ENCODE assay signal across 1 cellular context in genomic region chr11:122097419-122098001, GRCh38.
TF ChIP-seq lines count a peak whose summit lies in the region.

No MANE protein-coding gene starts in this region.

TF ChIP-seq in H1, 55 proteins besides CTCF, POLR2A, EP300 and RAD21:
- no peak for TF ChIP-seq BACH1 (IDR thresholded peaks at IDR 0.05; ENCODE audit: low read length)
- no peak for TF ChIP-seq KDM4A (IDR thresholded peaks at IDR 0.05; ENCODE audit: low read depth, low read length, severe bottlenecking)
- no peak for TF ChIP-seq TEAD4 (IDR thresholded peaks at IDR 0.05; ENCODE audit: low read depth, low read length)
- no peak for TF ChIP-seq POU5F1 (IDR thresholded peaks at IDR 0.05; ENCODE audit: low read depth, low read length)
- no peak for TF ChIP-seq PHF8 (conservative IDR thresholded peaks at IDR 0.05; ENCODE audit: low read depth, low read length)
- no peak for TF ChIP-seq MAX (IDR thresholded peaks at IDR 0.05)
- no peak for TF ChIP-seq CHD7 (IDR thresholded peaks at IDR 0.05; ENCODE audit: insufficient replicate concordance, low read length)
- TF ChIP-seq JUN (IDR thresholded peaks at IDR 0.05; ENCODE audit: low read depth, low read length), result no peak
- no peak for TF ChIP-seq CREB1 (IDR thresholded peaks at IDR 0.05)
- no peak for TF ChIP-seq MAFK (IDR thresholded peaks at IDR 0.05; ENCODE audit: low read depth, low read length)
